Comparison of ENCODE assay signal across 16 cellular contexts in the genomic region with DNA sequence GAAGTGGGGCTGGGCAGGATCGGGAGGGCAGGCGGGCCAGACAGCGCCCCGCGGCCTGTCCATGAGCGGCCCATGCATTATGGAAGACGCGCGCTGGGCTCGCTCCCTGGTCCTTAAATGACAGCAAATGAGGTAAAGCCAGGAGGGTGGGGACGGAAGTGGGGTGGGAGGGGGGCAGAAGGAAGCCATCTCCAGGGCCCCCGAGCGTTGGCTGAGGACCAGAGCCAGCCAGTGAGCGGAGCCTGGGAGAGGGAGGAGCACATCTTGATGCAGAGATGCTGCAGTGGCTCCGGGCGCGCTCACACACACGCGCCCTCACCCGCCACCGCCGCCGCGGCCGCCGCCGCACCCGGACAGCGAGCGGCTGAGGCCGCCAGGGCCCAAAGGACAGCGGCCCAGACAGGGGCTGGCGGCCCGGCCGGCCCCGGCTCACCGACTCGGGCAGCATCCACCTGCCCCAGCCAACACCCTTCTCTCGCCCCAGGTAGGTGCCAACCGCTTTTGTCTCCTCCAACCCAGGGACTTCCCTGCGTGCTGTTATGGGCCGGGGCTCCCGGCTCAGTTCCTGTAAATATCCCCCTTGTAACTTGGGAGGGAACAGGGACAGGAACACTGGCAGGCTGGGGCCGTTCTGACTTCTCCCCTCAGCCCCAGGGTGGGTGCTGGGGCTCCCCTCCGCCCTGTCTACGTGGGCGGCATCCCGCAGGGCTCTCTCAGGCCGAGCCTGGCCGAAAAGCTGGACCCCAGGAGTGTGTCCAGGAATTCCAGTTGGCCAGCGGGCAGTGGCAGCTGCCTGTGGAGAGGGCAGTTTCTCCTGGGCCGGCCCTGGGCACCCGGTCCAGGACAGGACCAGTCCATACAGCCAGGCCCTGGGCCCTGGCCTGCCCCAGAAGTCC. TPM values are rescaled to one million over a fixed set of nuclear protein-coding genes. Genes with fewer than 3 reads are reported as not detected.
DNase-seq lines count a peak whose midpoint lies in the region; ATAC-seq lines count a peak whose summit lies in the region.
"Had no signal": no experiment of that assay in that cellular context is flagged by ENCODE, and none has a peak within 500 bp of the region (broad histone marks: within the 10 kb centered on the region; RNA-seq: fewer than 3 reads in every experiment).

A gene with protein sequence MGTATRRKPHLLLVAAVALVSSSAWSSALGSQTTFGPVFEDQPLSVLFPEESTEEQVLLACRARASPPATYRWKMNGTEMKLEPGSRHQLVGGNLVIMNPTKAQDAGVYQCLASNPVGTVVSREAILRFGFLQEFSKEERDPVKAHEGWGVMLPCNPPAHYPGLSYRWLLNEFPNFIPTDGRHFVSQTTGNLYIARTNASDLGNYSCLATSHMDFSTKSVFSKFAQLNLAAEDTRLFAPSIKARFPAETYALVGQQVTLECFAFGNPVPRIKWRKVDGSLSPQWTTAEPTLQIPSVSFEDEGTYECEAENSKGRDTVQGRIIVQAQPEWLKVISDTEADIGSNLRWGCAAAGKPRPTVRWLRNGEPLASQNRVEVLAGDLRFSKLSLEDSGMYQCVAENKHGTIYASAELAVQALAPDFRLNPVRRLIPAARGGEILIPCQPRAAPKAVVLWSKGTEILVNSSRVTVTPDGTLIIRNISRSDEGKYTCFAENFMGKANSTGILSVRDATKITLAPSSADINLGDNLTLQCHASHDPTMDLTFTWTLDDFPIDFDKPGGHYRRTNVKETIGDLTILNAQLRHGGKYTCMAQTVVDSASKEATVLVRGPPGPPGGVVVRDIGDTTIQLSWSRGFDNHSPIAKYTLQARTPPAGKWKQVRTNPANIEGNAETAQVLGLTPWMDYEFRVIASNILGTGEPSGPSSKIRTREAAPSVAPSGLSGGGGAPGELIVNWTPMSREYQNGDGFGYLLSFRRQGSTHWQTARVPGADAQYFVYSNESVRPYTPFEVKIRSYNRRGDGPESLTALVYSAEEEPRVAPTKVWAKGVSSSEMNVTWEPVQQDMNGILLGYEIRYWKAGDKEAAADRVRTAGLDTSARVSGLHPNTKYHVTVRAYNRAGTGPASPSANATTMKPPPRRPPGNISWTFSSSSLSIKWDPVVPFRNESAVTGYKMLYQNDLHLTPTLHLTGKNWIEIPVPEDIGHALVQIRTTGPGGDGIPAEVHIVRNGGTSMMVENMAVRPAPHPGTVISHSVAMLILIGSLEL (plus strand): TSS at position 302 of the 896 bp plus-strand sequence. CDS start 9,974 bp downstream, outside the sequence.

- H3K27ac ChIP-seq in substantia nigra (ENCODE audit: low read depth, low read length, poor library complexity, severe bottlenecking): peak within 1 kb of the TSS; percentile 100
- H3K27ac ChIP-seq: adrenal gland, epithelial cell of prostate had no signal

- no peak within 1 kb of the TSS for H3K4me3 Mint-ChIP-seq in activated T-helper 17 cell treated with anti-CD3 and anti-CD28 coated beads, Interleukin-2, amount 50 U/mL, for 72 hours
- H3K4me3 Mint-ChIP-seq: activated CD4-positive, alpha-beta memory T cell treated with anti-CD3 and anti-CD28 coated beads, Interleukin-2, amount 10 ng/mL, durations not matched to agents 7 days and 5 days had no signal

- intact Hi-C loops in head of caudate nucleus (cut with DNase I): no loop called here

- no peaks in the 10 kb centered on the region for H3K9me3 Mint-ChIP-seq in activated T-helper 17 cell treated with anti-CD3 and anti-CD28 coated beads, Interleukin-2, amount 50 U/mL, for 72 hours
- H3K9me3 Mint-ChIP-seq: activated CD4-positive, alpha-beta memory T cell treated with anti-CD3 and anti-CD28 coated beads, Interleukin-2, amount 10 ng/mL, durations not matched to agents 7 days and 5 days had no signal

- H3K36me3 Mint-ChIP-seq in activated T-helper 17 cell treated with anti-CD3 and anti-CD28 coated beads, Interleukin-2, amount 50 U/mL, for 72 hours (ENCODE audit: low read depth): no peaks in the 10 kb centered on the region

- peak within 1 kb of the TSS; percentile 27 for H3K9ac ChIP-seq in NT2/D1 (ENCODE audit: insufficient read length, low read depth)

- peak within 1 kb of the TSS; percentile 12 for H3K4me3 ChIP-seq in NT2/D1 (ENCODE audit: insufficient read length, low read depth)
- H3K4me3 ChIP-seq: adrenal gland had no signal

- H3K4me1 Mint-ChIP-seq in activated T-helper 17 cell treated with anti-CD3 and anti-CD28 coated beads, Interleukin-2, amount 50 U/mL, for 72 hours: no peaks in the 10 kb centered on the region
- H3K4me1 Mint-ChIP-seq: activated CD4-positive, alpha-beta memory T cell treated with anti-CD3 and anti-CD28 coated beads, Interleukin-2, amount 10 ng/mL, durations not matched to agents 7 days and 5 days had no signal

- peaks cover 32% of the 10 kb centered on the region for H3K4me1 ChIP-seq in NT2/D1 (ENCODE audit: insufficient read depth, insufficient read length)

- no peak for ATAC-seq in HG02759 (IDR thresholded peaks at IDR 0.05; ENCODE audit: unreplicated experiment)
- ATAC-seq in activated T-helper 17 cell treated with anti-CD3 and anti-CD28 coated beads, Interleukin-2, amount 50 U/mL, for 72 hours (replicated peaks): no peak
- ATAC-seq: left lobe of liver, right cardiac atrium had no signal

- H3K27me3 Mint-ChIP-seq in activated T-helper 17 cell treated with anti-CD3 and anti-CD28 coated beads, Interleukin-2, amount 50 U/mL, for 72 hours: peaks cover 39% of the 10 kb centered on the region

- no peaks in the 10 kb centered on the region for H3K9me3 ChIP-seq in NT2/D1 (ENCODE audit: insufficient read depth, low read length)
- H3K9me3 ChIP-seq: adrenal gland had no signal

- H3K36me3 ChIP-seq in NT2/D1 (ENCODE audit: insufficient read depth, insufficient read length, low read length): no peaks in the 10 kb centered on the region
- H3K36me3 ChIP-seq: adrenal gland had no signal

- DNase-seq in NCI-H1092 (lab: John Stamatoyannopoulos, UW) (peak; percentile 9), NCI-H1092 treated with DMSO at 0.1 percent for 48 hours (lab: John Stamatoyannopoulos, UW) (no peak), NT2/D1 (ENCODE audit: low read depth, low spot score) (no peak), head of caudate nucleus (peak; percentile 81 to 97 (median 92)), substantia nigra (lab: John Stamatoyannopoulos, UW) (peak; percentile 41 to 93 (median 79))
- no peak for DNase-seq in activated CD4-positive, alpha-beta T cell treated with anti-CD3 and anti-CD28 coated beads, Interleukin-2, amount 50 U/mL, for 48 hours
- DNase-seq: 8988T; activated CD4-positive, alpha-beta memory T cell treated with anti-CD3 and anti-CD28 coated beads, Interleukin-2, amount 10 ng/mL, durations not matched to agents 7 days and 5 days; adrenal gland; NCI-H2029; right cardiac atrium; SW 1271 had no signal

- no peak within 1 kb of the TSS for H3K27ac Mint-ChIP-seq in activated T-helper 17 cell treated with anti-CD3 and anti-CD28 coated beads, Interleukin-2, amount 50 U/mL, for 72 hours
- H3K27ac Mint-ChIP-seq: activated CD4-positive, alpha-beta memory T cell treated with anti-CD3 and anti-CD28 coated beads, Interleukin-2, amount 10 ng/mL, durations not matched to agents 7 days and 5 days had no signal

- peaks cover 80% of the 10 kb centered on the region for H3K27me3 ChIP-seq in NT2/D1 (ENCODE audit: insufficient read depth, insufficient read length)
- H3K27me3 ChIP-seq: adrenal gland had no signal

RNA-seq across cellular contexts. Expression of the gene that starts here (rescaled TPM):
- total RNA-seq in activated T-helper 17 cell treated with anti-CD3 and anti-CD28 coated beads, Interleukin-2, amount 50 U/mL, for 72 hours: not detected
- total RNA-seq: activated CD4-positive, alpha-beta memory T cell treated with anti-CD3 and anti-CD28 coated beads, Interleukin-2, amount 10 ng/mL, durations not matched to agents 7 days and 5 days had no signal

Comparison
In these comparisons a context has a peak if more than half of its experiments do, and no peak if none do; other contexts are left out.
1. DNase-seq: peak in NCI-H1092 (single experiment), head of caudate nucleus (42 of 42) and substantia nigra (49 of 49); none in NCI-H1092 treated with DMSO at 0.1 percent for 48 hours (single experiment), NT2/D1 (single experiment) and activated CD4-positive, alpha-beta T cell treated with anti-CD3 and anti-CD28 coated beads, Interleukin-2, amount 50 U/mL, for 48 hours (0 of 2).